In the genomic region with DNA sequence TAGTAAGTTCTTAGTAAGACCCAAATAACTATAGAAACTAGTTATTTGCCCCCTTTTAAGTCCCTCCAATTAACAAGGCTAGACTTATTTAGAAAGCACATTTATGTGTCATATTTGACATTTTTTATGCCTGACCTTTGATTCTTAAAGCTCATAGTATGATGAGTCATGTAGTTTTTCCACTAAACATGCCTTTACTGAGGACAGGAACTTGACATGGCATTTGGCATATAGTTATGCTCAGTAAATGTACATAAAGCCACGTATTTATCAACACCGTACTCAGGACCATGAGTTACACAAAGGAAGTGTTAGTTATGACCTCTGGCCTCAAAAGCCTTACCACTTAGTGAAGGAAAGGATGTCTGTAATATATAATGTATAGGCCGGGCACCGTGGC, we compare ENCODE assay signal across 26 cellular contexts.
DNase-seq lines count a peak whose midpoint lies in the region; ATAC-seq and TF ChIP-seq lines count a peak whose summit lies in the region.
"Had no signal": no experiment of that assay in that cellular context is flagged by ENCODE, and none has a peak within 500 bp of the region (broad histone marks: within the 10 kb centered on the region; RNA-seq: fewer than 3 reads in every experiment).

No MANE protein-coding gene starts in this region.

- H3K27me3 ChIP-seq in ascending aorta: no peaks in the 10 kb centered on the region
- H3K27me3 ChIP-seq: BLaER1, gastrocnemius medialis, SJSA1 had no signal

- ATAC-seq in activated naive CD8-positive, alpha-beta T cell treated with anti-CD3 and anti-CD28 coated beads, Interleukin-2, amount 50 U/mL, for 24 hours: peak; percentile 98
- peak; percentile 44 for ATAC-seq in stimulated activated memory B cell treated with anti-CD40 and anti-IgM and Interleukin-4, amounts not matched to agents 10 μg/mL and 1 μg/mL and 100 μg/mL, for 72 hours
- ATAC-seq in activated CD8-positive, alpha-beta memory T cell treated with anti-CD3 and anti-CD28 coated beads, Interleukin-2, amount 10 ng/mL, durations not matched to agents 7 days and 5 days: no peak
- ATAC-seq: gastrocnemius medialis had no signal

- H3K9me3 ChIP-seq in ascending aorta: no peaks in the 10 kb centered on the region
- H3K9me3 ChIP-seq: BLaER1, gastrocnemius medialis, SJSA1 had no signal

- H3K4me1 Mint-ChIP-seq in activated naive CD8-positive, alpha-beta T cell treated with anti-CD3 and anti-CD28 coated beads, Interleukin-2, amount 50 U/mL, for 24 hours: peaks cover 11% of the 10 kb centered on the region
- peaks cover 3% of the 10 kb centered on the region for H3K4me1 Mint-ChIP-seq in activated naive CD8-positive, alpha-beta T cell treated with anti-CD3 and anti-CD28 coated beads for 36 hours
- H3K4me1 Mint-ChIP-seq in stimulated activated memory B cell treated with anti-CD40 and anti-IgM and Interleukin-4, amounts not matched to agents 10 μg/mL and 1 μg/mL and 100 μg/mL, for 72 hours: peaks cover 6% of the 10 kb centered on the region
- H3K4me1 Mint-ChIP-seq in activated CD8-positive, alpha-beta memory T cell treated with anti-CD3 and anti-CD28 coated beads, Interleukin-2, amount 10 ng/mL, durations not matched to agents 7 days and 5 days: no peaks in the 10 kb centered on the region
- H3K4me1 Mint-ChIP-seq: naive B cell had no signal

- no peak for DNase-seq in activated naive CD8-positive, alpha-beta T cell treated with anti-CD3 and anti-CD28 coated beads, Interleukin-2, amount 50 U/mL, for 24 hours
- no peak for DNase-seq in activated naive CD8-positive, alpha-beta T cell treated with anti-CD3 and anti-CD28 coated beads for 36 hours
- DNase-seq in LoVo (ENCODE audit: low spot score) (peak; percentile 1), choroid plexus epithelial cell (ENCODE audit: low read depth) (peak; percentile 75), NCI-H510A treated with DMSO at 0.1 percent for 48 hours (lab: John Stamatoyannopoulos, UW) (no peak), ascending aorta (ENCODE audit: low spot score in 2 of 2) (no peak)
- DNase-seq in activated CD8-positive, alpha-beta memory T cell treated with anti-CD3 and anti-CD28 coated beads, Interleukin-2, amount 10 ng/mL, durations not matched to agents 7 days and 5 days: no peak
- DNase-seq: activated CD4-positive, alpha-beta T cell treated with anti-CD3 and anti-CD28 coated beads, Interleukin-2, amount 50 U/mL, for 4 hours; activated naive CD4-positive, alpha-beta T cell treated with Interleukin-2 at 50 U/mL for 16 hours; activated T-cell treated with anti-CD3 and anti-CD28 coated beads, Interleukin-2, amount 50 U/mL, for 1 hour; gastrocnemius medialis; kidney glomerular epithelial cell; naive B cell; NCI-H1092; NCI-H1930; NCI-H226; NCI-H82; retina; stimulated activated CD8-positive, alpha-beta memory T cell treated with anti-CD3 and anti-CD28 coated beads, Interleukin-4, amount 100 ng/mL, for 48 hours had no signal

- no peak overlapping the region for H3K4me3 Mint-ChIP-seq in activated naive CD8-positive, alpha-beta T cell treated with anti-CD3 and anti-CD28 coated beads, Interleukin-2, amount 50 U/mL, for 24 hours
- no peak overlapping the region for H3K4me3 Mint-ChIP-seq in activated naive CD8-positive, alpha-beta T cell treated with anti-CD3 and anti-CD28 coated beads for 36 hours
- no peak overlapping the region for H3K4me3 Mint-ChIP-seq in stimulated activated memory B cell treated with anti-CD40 and anti-IgM and Interleukin-4, amounts not matched to agents 10 μg/mL and 1 μg/mL and 100 μg/mL, for 72 hours
- no peak overlapping the region for H3K4me3 Mint-ChIP-seq in activated CD8-positive, alpha-beta memory T cell treated with anti-CD3 and anti-CD28 coated beads, Interleukin-2, amount 10 ng/mL, durations not matched to agents 7 days and 5 days
- H3K4me3 Mint-ChIP-seq: dendritic cell treated with granulocyte-macrophage colony-stimulating factor and Interleukin-4, amounts not matched to agents 40 ng/mL and 50 ng/mL, for 4 days; naive B cell; T-helper 1 cell treated with Interleukin-12 subunit alpha and Interleukin-12 subunit beta and Interleukin-4 antibody, amounts not matched to agents 30 μg/mL and 1 μg/mL, for 36 hours had no signal

- no peaks in the 10 kb centered on the region for H3K36me3 Mint-ChIP-seq in activated naive CD8-positive, alpha-beta T cell treated with anti-CD3 and anti-CD28 coated beads, Interleukin-2, amount 50 U/mL, for 24 hours (ENCODE audit: low read depth)
- H3K36me3 Mint-ChIP-seq in activated naive CD8-positive, alpha-beta T cell treated with anti-CD3 and anti-CD28 coated beads for 36 hours: no peaks in the 10 kb centered on the region
- no peaks in the 10 kb centered on the region for H3K36me3 Mint-ChIP-seq in stimulated activated memory B cell treated with anti-CD40 and anti-IgM and Interleukin-4, amounts not matched to agents 10 μg/mL and 1 μg/mL and 100 μg/mL, for 72 hours
- H3K36me3 Mint-ChIP-seq in activated CD8-positive, alpha-beta memory T cell treated with anti-CD3 and anti-CD28 coated beads, Interleukin-2, amount 10 ng/mL, durations not matched to agents 7 days and 5 days: no peaks in the 10 kb centered on the region
- H3K36me3 Mint-ChIP-seq: naive B cell had no signal

- H3K27ac ChIP-seq in ascending aorta: no peak overlapping the region
- H3K27ac ChIP-seq: BLaER1, gastrocnemius medialis, KMS-11, PC-9, SJSA1 had no signal

- intact Hi-C loops in ascending aorta (cut with DNase I): no loop called here

- H3K9me3 Mint-ChIP-seq in activated naive CD8-positive, alpha-beta T cell treated with anti-CD3 and anti-CD28 coated beads, Interleukin-2, amount 50 U/mL, for 24 hours: no peaks in the 10 kb centered on the region
- no peaks in the 10 kb centered on the region for H3K9me3 Mint-ChIP-seq in activated naive CD8-positive, alpha-beta T cell treated with anti-CD3 and anti-CD28 coated beads for 36 hours
- no peaks in the 10 kb centered on the region for H3K9me3 Mint-ChIP-seq in stimulated activated memory B cell treated with anti-CD40 and anti-IgM and Interleukin-4, amounts not matched to agents 10 μg/mL and 1 μg/mL and 100 μg/mL, for 72 hours
- H3K9me3 Mint-ChIP-seq in activated CD8-positive, alpha-beta memory T cell treated with anti-CD3 and anti-CD28 coated beads, Interleukin-2, amount 10 ng/mL, durations not matched to agents 7 days and 5 days (ENCODE audit: low read depth): no peaks in the 10 kb centered on the region
- H3K9me3 Mint-ChIP-seq: dendritic cell treated with granulocyte-macrophage colony-stimulating factor and Interleukin-4, amounts not matched to agents 40 ng/mL and 50 ng/mL, for 4 days; naive B cell; T-helper 1 cell treated with Interleukin-12 subunit alpha and Interleukin-12 subunit beta and Interleukin-4 antibody, amounts not matched to agents 30 μg/mL and 1 μg/mL, for 36 hours had no signal

- peaks cover 7% of the 10 kb centered on the region for H3K27me3 Mint-ChIP-seq in activated naive CD8-positive, alpha-beta T cell treated with anti-CD3 and anti-CD28 coated beads, Interleukin-2, amount 50 U/mL, for 24 hours
- H3K27me3 Mint-ChIP-seq in activated naive CD8-positive, alpha-beta T cell treated with anti-CD3 and anti-CD28 coated beads for 36 hours: peaks cover 6% of the 10 kb centered on the region
- peaks cover 24% of the 10 kb centered on the region for H3K27me3 Mint-ChIP-seq in stimulated activated memory B cell treated with anti-CD40 and anti-IgM and Interleukin-4, amounts not matched to agents 10 μg/mL and 1 μg/mL and 100 μg/mL, for 72 hours
- no peaks in the 10 kb centered on the region for H3K27me3 Mint-ChIP-seq in activated CD8-positive, alpha-beta memory T cell treated with anti-CD3 and anti-CD28 coated beads, Interleukin-2, amount 10 ng/mL, durations not matched to agents 7 days and 5 days

- TF ChIP-seq CTCF in choroid plexus epithelial cell (conservative IDR thresholded peaks at IDR 0.05; ENCODE audit: low read depth, low read length) (no peak), ascending aorta (IDR thresholded peaks at IDR 0.05) (no peak)

- CTCF ChIA-PET in activated CD8-positive, alpha-beta memory T cell treated with anti-CD3 and anti-CD28 coated beads, Interleukin-2, amount 10 ng/mL, durations not matched to agents 7 days and 5 days (lab: Charles Lee): no interaction called here

- no peaks in the 10 kb centered on the region for H3K36me3 ChIP-seq in ascending aorta
- H3K36me3 ChIP-seq: BLaER1, gastrocnemius medialis, SJSA1 had no signal

- no peak overlapping the region for H3K27ac Mint-ChIP-seq in activated naive CD8-positive, alpha-beta T cell treated with anti-CD3 and anti-CD28 coated beads, Interleukin-2, amount 50 U/mL, for 24 hours
- no peak overlapping the region for H3K27ac Mint-ChIP-seq in activated naive CD8-positive, alpha-beta T cell treated with anti-CD3 and anti-CD28 coated beads for 36 hours
- H3K27ac Mint-ChIP-seq in stimulated activated memory B cell treated with anti-CD40 and anti-IgM and Interleukin-4, amounts not matched to agents 10 μg/mL and 1 μg/mL and 100 μg/mL, for 72 hours: no peak overlapping the region
- no peak overlapping the region for H3K27ac Mint-ChIP-seq in activated CD8-positive, alpha-beta memory T cell treated with anti-CD3 and anti-CD28 coated beads, Interleukin-2, amount 10 ng/mL, durations not matched to agents 7 days and 5 days
- H3K27ac Mint-ChIP-seq: dendritic cell treated with granulocyte-macrophage colony-stimulating factor and Interleukin-4, amounts not matched to agents 40 ng/mL and 50 ng/mL, for 4 days; T-helper 1 cell treated with Interleukin-12 subunit alpha and Interleukin-12 subunit beta and Interleukin-4 antibody, amounts not matched to agents 30 μg/mL and 1 μg/mL, for 36 hours had no signal

- no peaks in the 10 kb centered on the region for H3K4me1 ChIP-seq in ascending aorta
- H3K4me1 ChIP-seq: BLaER1, gastrocnemius medialis, SJSA1 had no signal

- H3K4me3 ChIP-seq in choroid plexus epithelial cell (ENCODE audit: low read depth, low read length): no peak overlapping the region
- H3K4me3 ChIP-seq in ascending aorta: no peak overlapping the region
- H3K4me3 ChIP-seq: BLaER1, gastrocnemius medialis, PC-9, SJSA1 had no signal

Comparison
In these comparisons a context has a peak if more than half of its experiments do, and no peak if none do; other contexts are left out.
1. DNase-seq: peak in LoVo (single experiment) and choroid plexus epithelial cell (single experiment); none in activated naive CD8-positive, alpha-beta T cell treated with anti-CD3 and anti-CD28 coated beads, Interleukin-2, amount 50 U/mL, for 24 hours (single experiment), activated naive CD8-positive, alpha-beta T cell treated with anti-CD3 and anti-CD28 coated beads for 36 hours (single experiment), NCI-H510A treated with DMSO at 0.1 percent for 48 hours (single experiment), ascending aorta (0 of 2) and activated CD8-positive, alpha-beta memory T cell treated with anti-CD3 and anti-CD28 coated beads, Interleukin-2, amount 10 ng/mL, durations not matched to agents 7 days and 5 days (single experiment).